In the genomic region with DNA sequence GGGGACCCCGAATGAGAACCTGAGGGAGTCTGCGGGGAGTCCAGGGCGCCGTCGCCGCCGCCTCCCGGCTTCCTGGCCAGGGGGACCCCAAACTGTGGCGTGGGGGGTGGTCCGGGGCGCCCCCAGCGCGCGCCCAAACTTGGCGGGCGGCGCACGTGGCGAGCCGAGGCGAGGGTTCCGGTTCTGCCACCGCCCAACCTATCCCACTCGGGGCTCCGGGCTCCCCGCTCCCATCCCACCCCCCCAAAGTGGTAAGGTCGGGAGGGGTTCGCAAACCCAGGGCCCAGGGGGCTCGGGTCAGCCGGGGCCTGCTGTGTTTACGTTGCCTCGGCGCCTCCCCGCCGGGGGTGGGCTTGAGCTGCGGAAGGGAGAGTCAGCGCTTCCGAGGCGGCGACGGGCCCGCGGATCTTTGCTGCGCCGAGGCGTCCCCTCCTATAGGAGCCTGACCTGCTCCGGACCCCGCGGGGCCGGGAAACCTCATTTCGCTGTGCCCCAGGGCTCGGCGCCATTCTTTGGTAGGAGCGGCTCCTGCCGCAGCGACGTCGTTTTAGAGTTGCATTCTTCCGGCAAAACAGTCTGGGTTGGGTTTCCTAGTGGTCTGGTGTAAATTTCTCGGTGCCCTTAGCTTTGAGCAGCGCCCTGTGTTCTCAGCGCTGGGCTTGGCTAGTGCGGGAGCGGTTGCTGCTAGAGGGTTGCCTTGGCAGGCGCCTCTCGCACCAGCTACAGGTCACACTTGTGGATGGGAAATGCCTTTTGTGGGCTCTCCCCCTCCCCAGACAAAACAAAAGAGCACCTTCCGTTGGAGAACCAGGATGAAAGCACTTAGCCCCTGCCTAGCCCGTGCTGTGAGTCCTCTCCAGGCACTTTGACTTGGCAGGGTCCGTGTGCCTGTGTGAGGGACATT, we compare ENCODE assay signal across 8 cellular contexts. TPM values are rescaled to one million over a fixed set of nuclear protein-coding genes. Genes with fewer than 3 reads are reported as not detected.
DNase-seq lines count a peak whose midpoint lies in the region; ATAC-seq and TF ChIP-seq lines count a peak whose summit lies in the region.

No MANE protein-coding gene starts in this region.

- peak; percentile 41 for DNase-seq in M059J (ENCODE audit: low read depth)
- peak; percentile 45 for DNase-seq in activated T-cell treated with anti-CD3 and anti-CD28 coated beads for 24 hours (ENCODE audit: low read depth)
- DNase-seq in epithelial cell of proximal tubule (ENCODE audit: low read depth): no peak
- DNase-seq in naive thymus-derived CD8-positive, alpha-beta T cell: peak; percentile 39 to 77 (median 59)

- no peaks in the 10 kb centered on the region for H3K9me3 Mint-ChIP-seq in naive thymus-derived CD8-positive, alpha-beta T cell

- peaks cover 30 to 59% (median 52%) of the 10 kb centered on the region in 4 donors for H3K4me1 Mint-ChIP-seq in naive thymus-derived CD8-positive, alpha-beta T cell

- peaks cover 0 to 1% (median 0%) of the 10 kb centered on the region in 5 donors for H3K27me3 Mint-ChIP-seq in naive thymus-derived CD8-positive, alpha-beta T cell

- under 1% methylated on average over 68 of the region's 69 CpGs for WGBS in thymus

- peak; percentile 29 to 43 for ATAC-seq in naive thymus-derived CD8-positive, alpha-beta T cell
- ATAC-seq in HG03175 (IDR thresholded peaks at IDR 0.05; ENCODE audit: unreplicated experiment) (no peak), GM18520 (IDR thresholded peaks at IDR 0.05; ENCODE audit: unreplicated experiment) (no peak)

- H3K4me3 Mint-ChIP-seq in naive thymus-derived CD8-positive, alpha-beta T cell: peak overlapping the region; percentile 89 to 97 (median 93)

- no peaks in the 10 kb centered on the region for H3K27me3 ChIP-seq in thymus (ENCODE audit: control insufficient read depth, insufficient read depth)

- no peak for TF ChIP-seq CTCF in epithelial cell of proximal tubule (conservative IDR thresholded peaks at IDR 0.05; ENCODE audit: low read depth, low read length)

- POLR2A ChIA-PET in naive thymus-derived CD8-positive, alpha-beta T cell (lab: Charles Lee): interaction anchor here (0.5 to 2.5 kb wide), 11 partner anchors 10 to 1209 kb away, joined by 3 to 16 read pairs (median 3); a partner anchor contains a TSS

- H3K4me3 ChIP-seq in GM08714 (ENCODE audit: low read length): peak overlapping the region; percentile 67
- peak overlapping the region; percentile 93 for H3K4me3 ChIP-seq in epithelial cell of proximal tubule (ENCODE audit: low read depth, low read length)
- H3K4me3 ChIP-seq in thymus (ENCODE audit: low read length): peak overlapping the region; percentile 95

- H3K36me3 ChIP-seq in thymus (ENCODE audit: control insufficient read depth, insufficient read depth): peaks cover 22% of the 10 kb centered on the region

- H3K36me3 Mint-ChIP-seq in naive thymus-derived CD8-positive, alpha-beta T cell: peaks cover 0 to 32% (median 0%) of the 10 kb centered on the region in 3 donors

- no peaks in the 10 kb centered on the region for H3K9me3 ChIP-seq in thymus (ENCODE audit: control insufficient read depth)

- peak overlapping the region; percentile 91 to 98 (median 95) for H3K27ac Mint-ChIP-seq in naive thymus-derived CD8-positive, alpha-beta T cell

- peak overlapping the region; percentile 90 for H3K27ac ChIP-seq in thymus (ENCODE audit: low read depth)

- peaks cover 14% of the 10 kb centered on the region for H3K4me1 ChIP-seq in thymus (ENCODE audit: control insufficient read depth, insufficient read depth, low read length)

RNA-seq across cellular contexts. Expression of a gene that starts 1.2 kb away (rescaled TPM):
- 87.7 and 97.6 TPM in 2 replicates for total RNA-seq in M059J (2014; rRNA removed; shearing (Covaris generic))
- total RNA-seq in epithelial cell of proximal tubule: 53.8 and 136 TPM in 2 replicates
- 100 to 1,000 TPM; 166 TPM for total RNA-seq in naive thymus-derived CD8-positive, alpha-beta T cell
- 1 to 10 TPM; 5.9 to 8.5 (median 7.5) TPM for polyA plus RNA-seq in naive thymus-derived CD8-positive, alpha-beta T cell
- 112 TPM for polyA plus RNA-seq in thymus

RNA-seq across cellular contexts. Expression of a gene that starts 7.2 kb away (rescaled TPM):
- 33.2 and 37.7 TPM in 2 replicates for total RNA-seq in M059J (2014; rRNA removed; shearing (Covaris generic))
- 22.5 and 29.2 TPM in 2 replicates for total RNA-seq in epithelial cell of proximal tubule
- total RNA-seq in naive thymus-derived CD8-positive, alpha-beta T cell: 10 to 100 TPM; 14.0 to 18.0 TPM
- polyA plus RNA-seq in naive thymus-derived CD8-positive, alpha-beta T cell: 10 to 100 TPM; 29.4 to 33.6 (median 30.7) TPM
- 19.1 TPM for polyA plus RNA-seq in thymus

RNA-seq across cellular contexts. Expression of a gene that starts 24.8 kb away (rescaled TPM):
- 119 and 150 TPM in 2 replicates for total RNA-seq in M059J (2014; rRNA removed; shearing (Covaris generic))
- 138 and 174 TPM in 2 replicates for total RNA-seq in epithelial cell of proximal tubule
- 10 to 100 TPM; 65.3 to 74.3 TPM for total RNA-seq in naive thymus-derived CD8-positive, alpha-beta T cell
- 100 to 1,000 TPM; 211 to 233 (median 215) TPM for polyA plus RNA-seq in naive thymus-derived CD8-positive, alpha-beta T cell
- polyA plus RNA-seq in thymus: 61.8 TPM

RNA-seq across cellular contexts. Expression of a gene that starts 29.6 kb away (rescaled TPM):
- 1,527 and 2,021 TPM in 2 replicates for total RNA-seq in M059J (2014; rRNA removed; shearing (Covaris generic))
- total RNA-seq in epithelial cell of proximal tubule: 2,061 and 3,361 TPM in 2 replicates
- 1,000 to 10,000 TPM; 1,886 to 1,928 TPM for total RNA-seq in naive thymus-derived CD8-positive, alpha-beta T cell
- 1,000 to 10,000 TPM; 3,438 to 4,304 (median 3,489) TPM for polyA plus RNA-seq in naive thymus-derived CD8-positive, alpha-beta T cell
- 3,095 TPM for polyA plus RNA-seq in thymus

RNA-seq across cellular contexts. Expression of a gene that starts 41.4 kb away (rescaled TPM):
- total RNA-seq in M059J (2014; rRNA removed; shearing (Covaris generic)): 0.49 TPM in 1 of 2 replicates, not detected in the other
- total RNA-seq in epithelial cell of proximal tubule: not detected in 2 replicates
- total RNA-seq in naive thymus-derived CD8-positive, alpha-beta T cell: under 1 TPM; 0.08 to 0.29 TPM
- not detected for polyA plus RNA-seq in naive thymus-derived CD8-positive, alpha-beta T cell
- polyA plus RNA-seq in thymus: 0.11 TPM

Comparison
In these comparisons a context has a peak if more than half of its experiments do, and no peak if none do; other contexts are left out.
1. ATAC-seq: peak in naive thymus-derived CD8-positive, alpha-beta T cell (2 of 2); none in HG03175 (single experiment) and GM18520 (single experiment).
2. Peak in every context shown above with its lines, with median percentiles within 50 percentile points of each other: H3K4me3 ChIP-seq.